8 cellular contexts compared by ENCODE assay signal in the genomic region with DNA sequence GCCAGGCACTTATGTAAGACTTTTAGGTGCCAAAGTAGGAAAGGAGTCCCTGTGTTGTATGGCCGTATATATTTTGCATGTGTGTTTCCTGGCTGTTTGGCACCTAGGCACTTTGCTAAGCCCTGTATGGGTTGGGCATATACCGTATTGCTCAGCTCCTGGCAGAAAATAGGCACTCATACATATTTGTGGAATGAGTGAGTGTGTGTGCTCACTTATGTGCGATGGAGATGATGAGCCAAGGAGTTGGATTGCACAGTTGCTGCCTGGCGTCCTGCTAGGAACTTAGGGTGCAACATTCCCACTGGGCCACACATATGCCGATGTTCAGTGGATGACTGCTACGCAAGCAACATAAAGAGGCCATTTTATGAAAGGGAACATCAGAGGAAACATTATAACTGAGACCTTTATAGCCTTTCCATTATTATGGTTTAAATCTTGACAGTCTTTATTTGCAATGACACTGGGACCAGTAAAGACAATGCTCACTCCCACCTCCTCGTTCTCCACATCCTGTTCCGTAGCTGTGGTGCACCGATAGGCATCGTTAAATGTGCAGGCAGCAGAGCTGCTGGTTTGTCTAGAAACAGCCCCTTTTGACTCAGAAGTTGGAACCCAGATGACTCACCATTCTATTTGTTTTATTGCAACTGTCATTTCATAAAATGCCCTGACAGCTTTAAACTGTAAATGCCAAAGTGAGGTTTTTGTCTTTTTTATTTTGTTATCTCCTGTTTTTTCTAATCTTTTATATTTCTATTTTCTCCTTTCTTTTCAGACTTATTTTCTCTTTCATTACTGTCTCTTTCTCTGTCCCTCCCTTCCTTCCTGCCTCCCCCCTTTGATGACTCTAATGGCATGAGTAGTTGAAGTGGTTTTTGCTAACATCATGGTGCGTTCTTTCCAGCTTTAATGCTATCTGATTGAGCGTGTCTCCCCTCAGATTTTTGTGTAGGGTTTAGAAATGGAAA.
DNase-seq lines count a peak whose midpoint lies in the region; ATAC-seq and TF ChIP-seq lines count a peak whose summit lies in the region.

No MANE protein-coding gene starts in this region.

- TF ChIP-seq CTCF in GM12875 (IDR thresholded peaks at IDR 0.05; ENCODE audit: borderline replicate concordance, insufficient read depth, low read depth, low read length) = no peak

- H3K4me3 ChIP-seq in GM12875 (ENCODE audit: low read depth, low read length) = peak overlapping the region; percentile 31

- peak; percentile 80 for ATAC-seq in HG02571 (IDR thresholded peaks at IDR 0.05; ENCODE audit: unreplicated experiment)
- ATAC-seq in HG03025 (IDR thresholded peaks at IDR 0.05; ENCODE audit: low FRiP score, unreplicated experiment) = no peak

- DNase-seq in NCI-H510A (lab: John Stamatoyannopoulos, UW) (peak; percentile 60), fibroblast of gingiva (ENCODE audit: low read depth) (peak; percentile 89), SKM-1 (lab: John Stamatoyannopoulos, UW; ENCODE audit: unreplicated experiment) (no peak)
- DNase-seq in activated CD8-positive, alpha-beta memory T cell treated with anti-CD3 and anti-CD28 coated beads for 48 hours (ENCODE audit: low read depth in 2 of 3, low spot score in 2 of 3) = peak in 2 of 3 experiments; percentile 50 to 60
- peak; percentile 86 for DNase-seq in stimulated activated CD4-positive, alpha-beta T cell treated with anti-CD3 and anti-CD28 coated beads, Interleukin-15, amount 100 ng/mL, for 24 hours
